1 cellular context compared by ENCODE assay signal in genomic region chr17:44552361-44552760, GRCh38.
A peak's percentile ranks its signal among the peaks of the same experiment; 100 is the strongest.
TF ChIP-seq lines count a peak whose summit lies in the region.

No MANE protein-coding gene starts in this region.

TF ChIP-seq in HepG2, 621 proteins besides CTCF, POLR2A, EP300 and RAD21:
- TF ChIP-seq ZNF280D (CRISPR knock-in tag; IDR thresholded peaks at IDR 0.05) (peak; percentile 57; the same call in 1 of the 2 replicates), IKZF4 (CRISPR knock-in tag; IDR thresholded peaks at IDR 0.05; ENCODE audit: borderline replicate concordance, low read depth, not compliant biosample characterization) (no peak), HOMEZ (CRISPR knock-in tag; IDR thresholded peaks at IDR 0.05; ENCODE audit: low read depth) (no peak), FOXA3 (CRISPR knock-in tag; IDR thresholded peaks at IDR 0.05) (0 out of 2 replicates have a peak, but pooled peaks have one; percentile 35), ZNF781 (CRISPR knock-in tag; IDR thresholded peaks at IDR 0.05; ENCODE audit: borderline replicate concordance, not compliant biosample characterization) (peak; percentile 27), ZFP37 (CRISPR knock-in tag; IDR thresholded peaks at IDR 0.05; ENCODE audit: borderline replicate concordance) (no peak), ZNF205 (CRISPR knock-in tag; IDR thresholded peaks at IDR 0.05) (peak; percentile 85), RNF2 (conservative IDR thresholded peaks at IDR 0.05; ENCODE audit: low read depth) (0 out of 2 replicates have a peak, but pooled peaks have one; percentile 40), HNF4A (CRISPR knock-in tag; IDR thresholded peaks at IDR 0.05) (0 out of 2 replicates have a peak, but pooled peaks have one; percentile 4), SALL1 (CRISPR knock-in tag; IDR thresholded peaks at IDR 0.05) (peak; percentile 31; the same call in 1 of the 2 replicates), ZNF577 (CRISPR knock-in tag; IDR thresholded peaks at IDR 0.05; ENCODE audit: borderline replicate concordance, low read depth) (no peak), MAX (IDR thresholded peaks at IDR 0.05) (peak; percentile 84), SOX6 (IDR thresholded peaks at IDR 0.05) (no peak), SOX6 (CRISPR knock-in tag; IDR thresholded peaks at IDR 0.05) (peak; percentile 49; the same call in 1 of the 2 replicates), ARNT2 (CRISPR knock-in tag; IDR thresholded peaks at IDR 0.05; ENCODE audit: low read depth) (peak; percentile 38; the same call in 1 of the 2 replicates), SOX5 (CRISPR knock-in tag; IDR thresholded peaks at IDR 0.05; ENCODE audit: borderline replicate concordance) (peak; percentile 44; the same call in 1 of the 2 replicates), BHLHE40 (IDR thresholded peaks at IDR 0.05; ENCODE audit: low read length) (peak; percentile 79), ZNF292 (CRISPR knock-in tag; IDR thresholded peaks at IDR 0.05; ENCODE audit: borderline replicate concordance, low read depth) (0 out of 2 replicates have a peak, but pooled peaks have one; percentile 33), SOX13 (IDR thresholded peaks at IDR 0.05) (no peak), SOX13 (CRISPR knock-in tag; conservative IDR thresholded peaks at IDR 0.05 in 1 of 2, IDR thresholded peaks at IDR 0.05 in 1 of 2) (peak in 1 of 2 experiments; percentile 27; a peak in 1 of 4 replicates), ZNF788 (CRISPR knock-in tag; IDR thresholded peaks at IDR 0.05; ENCODE audit: borderline replicate concordance) (no peak), BCL6 (CRISPR knock-in tag; IDR thresholded peaks at IDR 0.05) (peak; percentile 43; the same call in 1 of the 2 replicates), ZNF101 (CRISPR knock-in tag; IDR thresholded peaks at IDR 0.05; ENCODE audit: borderline replicate concordance, low read depth) (no peak), ARID5B (CRISPR knock-in tag; IDR thresholded peaks at IDR 0.05) (no peak), GATAD2A (CRISPR knock-in tag; IDR thresholded peaks at IDR 0.05) (0 out of 2 replicates have a peak, but pooled peaks have one; percentile 16), TFDP1 (CRISPR knock-in tag; IDR thresholded peaks at IDR 0.05; ENCODE audit: borderline replicate concordance) (peak; percentile 52; the same call in 1 of the 2 replicates), TRIM24 (CRISPR knock-in tag; IDR thresholded peaks at IDR 0.05) (0 out of 2 replicates have a peak, but pooled peaks have one; percentile 6), SNAPC4 (CRISPR knock-in tag; IDR thresholded peaks at IDR 0.05) (no peak), CCDC6 (CRISPR knock-in tag; IDR thresholded peaks at IDR 0.05) (0 out of 2 replicates have a peak, but pooled peaks have one; percentile 34), TEAD3 (CRISPR knock-in tag; optimal IDR thresholded peaks at IDR 0.05; ENCODE audit: borderline replicate concordance) (peak; percentile 22), ZMYM3 (CRISPR knock-in tag; IDR thresholded peaks at IDR 0.05) (peak; percentile 54; the same call in 1 of the 2 replicates), CEBPG (CRISPR knock-in tag; IDR thresholded peaks at IDR 0.05) (no peak), TGIF2 (CRISPR knock-in tag; IDR thresholded peaks at IDR 0.05) (peak; percentile 63; the same call in 1 of the 2 replicates), FOXK2 (IDR thresholded peaks at IDR 0.05) (peak; percentile 25; the same call in 1 of the 2 replicates), MZF1 (CRISPR knock-in tag; IDR thresholded peaks at IDR 0.05; ENCODE audit: borderline replicate concordance) (no peak), USF2 (IDR thresholded peaks at IDR 0.05; ENCODE audit: low read depth, low read length) (peak; percentile 50), USF2 (CRISPR knock-in tag; IDR thresholded peaks at IDR 0.05; ENCODE audit: borderline replicate concordance) (peak; percentile 42; the same call in 1 of the 2 replicates)
- TF ChIP-seq, protein P1, sequence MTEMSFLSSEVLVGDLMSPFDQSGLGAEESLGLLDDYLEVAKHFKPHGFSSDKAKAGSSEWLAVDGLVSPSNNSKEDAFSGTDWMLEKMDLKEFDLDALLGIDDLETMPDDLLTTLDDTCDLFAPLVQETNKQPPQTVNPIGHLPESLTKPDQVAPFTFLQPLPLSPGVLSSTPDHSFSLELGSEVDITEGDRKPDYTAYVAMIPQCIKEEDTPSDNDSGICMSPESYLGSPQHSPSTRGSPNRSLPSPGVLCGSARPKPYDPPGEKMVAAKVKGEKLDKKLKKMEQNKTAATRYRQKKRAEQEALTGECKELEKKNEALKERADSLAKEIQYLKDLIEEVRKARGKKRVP (CRISPR knock-in tag; IDR thresholded peaks at IDR 0.05) = 0 out of 4 replicates have a peak, but pooled peaks of 1 of the 2 experiments have one; percentile 20
- TF ChIP-seq, protein P2, sequence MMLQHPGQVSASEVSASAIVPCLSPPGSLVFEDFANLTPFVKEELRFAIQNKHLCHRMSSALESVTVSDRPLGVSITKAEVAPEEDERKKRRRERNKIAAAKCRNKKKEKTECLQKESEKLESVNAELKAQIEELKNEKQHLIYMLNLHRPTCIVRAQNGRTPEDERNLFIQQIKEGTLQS (CRISPR knock-in tag; IDR thresholded peaks at IDR 0.05) = no peak
